19 cellular contexts compared by ENCODE assay signal in genomic region chr19:347946-348861, GRCh38. TPM values are rescaled to one million over a fixed set of nuclear protein-coding genes. Genes with fewer than 3 reads are reported as not detected.
DNase-seq lines count a peak whose midpoint lies in the region; ATAC-seq and TF ChIP-seq lines count a peak whose summit lies in the region.
"Had no signal": no experiment of that assay in that cellular context is flagged by ENCODE, and none has a peak within 500 bp of the region (broad histone marks: within the 10 kb centered on the region; RNA-seq: fewer than 3 reads in every experiment).

No MANE protein-coding gene starts in this region.

- H3K79me2 ChIP-seq in osteoblast (ENCODE audit: insufficient read depth, low read length), result peaks cover 9% of the 10 kb centered on the region

- no peaks in the 10 kb centered on the region for H3K9me3 ChIP-seq in osteoblast (ENCODE audit: low read depth, low read length)
- no peaks in the 10 kb centered on the region for H3K9me3 ChIP-seq in thyroid gland

- no peak for TF ChIP-seq POLR2A in thyroid gland (IDR thresholded peaks at IDR 0.05)

- intact Hi-C loops in thyroid gland (cut with DNase I), result no loop called here

- H2AFZ ChIP-seq in osteoblast (ENCODE audit: low read length), result no peak overlapping the region

- ATAC-seq in HG03108 (IDR thresholded peaks at IDR 0.05; ENCODE audit: unreplicated experiment) (no peak), GM21526 (IDR thresholded peaks at IDR 0.05; ENCODE audit: low FRiP score, unreplicated experiment) (no peak)
- ATAC-seq: GM12878, left lobe of liver had no signal

- H3K4me1 ChIP-seq in osteoblast (ENCODE audit: insufficient read depth, low read length) (peaks cover 6% of the 10 kb centered on the region), thyroid gland (peaks cover 6 to 9% of the 10 kb centered on the region in 2 donors)

- WGBS in thyroid gland, 2 donors, result 65 to 82% methylated on average over 25 to 26 of the region's 26 CpGs

- no peak overlapping the region for H3K4me2 ChIP-seq in osteoblast (ENCODE audit: insufficient read depth, low read length)

- H3K4me3 ChIP-seq in epithelial cell of proximal tubule (ENCODE audit: low read depth, low read length), result no peak overlapping the region
- H3K4me3 ChIP-seq in osteoblast (ENCODE audit: insufficient read depth, low read length), result no peak overlapping the region
- H3K4me3 ChIP-seq in thyroid gland (replicated peaks in 1 of 3), result no peak overlapping the region
- H3K4me3 ChIP-seq: GM12878 had no signal

- DNase-seq in Daoy (ENCODE audit: low read depth), result peak; percentile 33
- peak; percentile 75 for DNase-seq in M059J (ENCODE audit: low read depth)
- DNase-seq in epithelial cell of proximal tubule (ENCODE audit: low read depth), result no peak
- DNase-seq in osteoblast (ENCODE audit: insufficient read length, low spot score, missing footprints), result peak; percentile 76
- DNase-seq in GM13976 (ENCODE audit: low spot score), result no peak
- DNase-seq in thyroid gland, result no peak
- DNase-seq: activated CD4-positive, alpha-beta T cell treated with anti-CD3 and anti-CD28 coated beads for 4 hours; activated naive CD8-positive, alpha-beta T cell treated with anti-CD3 and anti-CD28 coated beads for 36 hours; activated T-cell treated with anti-CD3 and anti-CD28 coated beads for 4 hours; caudate nucleus; NCI-H1105; NCI-H524; RPMI8226 had no signal

- H3K36me3 ChIP-seq in osteoblast (ENCODE audit: insufficient read depth, low read length), result no peaks in the 10 kb centered on the region
- H3K36me3 ChIP-seq in thyroid gland, result no peaks in the 10 kb centered on the region

- in situ Hi-C loops in GM13976 (cut with MboI; ENCODE audit: low sequenced_read_pairs, unreplicated experiment), result no loop called here

- TF ChIP-seq CTCF in epithelial cell of proximal tubule (conservative IDR thresholded peaks at IDR 0.05; ENCODE audit: low read depth, low read length), result peak; percentile 3
- peak; percentile 13 for TF ChIP-seq CTCF in osteoblast (IDR thresholded peaks at IDR 0.05; ENCODE audit: extremely low read depth, low read depth, low read length)
- TF ChIP-seq CTCF in GM13976 (IDR thresholded peaks at IDR 0.05; ENCODE audit: borderline replicate concordance, control extremely low read depth, extremely low read depth, insufficient read depth, missing control alignments), result no peak
- no peak for TF ChIP-seq CTCF in thyroid gland (IDR thresholded peaks at IDR 0.05)

- H3K27ac ChIP-seq in osteoblast (ENCODE audit: low read depth, low read length), result no peak overlapping the region
- no peak overlapping the region for H3K27ac ChIP-seq in thyroid gland
- H3K27ac ChIP-seq: C4-2B had no signal

- peaks cover 4% of the 10 kb centered on the region for H4K20me1 ChIP-seq in osteoblast (ENCODE audit: insufficient read depth, low read length)

- H3K27me3 ChIP-seq in osteoblast (ENCODE audit: insufficient read depth, low read length) (no peaks in the 10 kb centered on the region), thyroid gland (no peaks in the 10 kb centered on the region)

RNA-seq across cellular contexts. Expression of gene MIER2, which starts 3.6 kb away (rescaled TPM):
- 8.8 and 12.9 TPM in 2 replicates for total RNA-seq in Daoy (2014; rRNA removed; shearing (Covaris generic))
- 9.0 and 17.9 TPM in 2 replicates for total RNA-seq in M059J (2014; rRNA removed; shearing (Covaris generic))
- 12.0 and 21.3 TPM in 2 replicates for total RNA-seq in epithelial cell of proximal tubule
- 10.9 and 14.8 TPM in 2 replicates for total RNA-seq in osteoblast
- 10 to 100 TPM in 2 of 4 donors, 1 to 10 TPM in 2; 9.0 to 20.1 (median 11.2) TPM for total RNA-seq in thyroid gland

RNA-seq across cellular contexts. Expression of gene PLPP2, which starts 57.0 kb away (rescaled TPM):
- 42.7 and 54.6 TPM in 2 replicates for total RNA-seq in Daoy (2014; rRNA removed; shearing (Covaris generic))
- 32.6 and 39.3 TPM in 2 replicates for total RNA-seq in M059J (2014; rRNA removed; shearing (Covaris generic))
- total RNA-seq in epithelial cell of proximal tubule, result 45.2 and 51.7 TPM in 2 replicates
- total RNA-seq in osteoblast, result 1.1 and 1.5 TPM in 2 replicates
- total RNA-seq in thyroid gland, result 10 to 100 TPM in 3 of 4 donors, 1 to 10 TPM in 1; 6.7 to 31.7 (median 22.3) TPM
- total RNA-seq: activated naive CD8-positive, alpha-beta T cell treated with anti-CD3 and anti-CD28 coated beads for 36 hours; myocyte had no signal

Comparison
In these comparisons a context has a peak if more than half of its experiments do, and no peak if none do; other contexts are left out.
1. DNase-seq: peak in Daoy (single experiment), M059J (single experiment) and osteoblast (single experiment); none in epithelial cell of proximal tubule (single experiment), GM13976 (single experiment) and thyroid gland (0 of 2).
2. CTCF ChIP-seq: peak in epithelial cell of proximal tubule (single experiment) and osteoblast (single experiment); none in GM13976 (single experiment) and thyroid gland (0 of 6).